ENCODE assay signal across 18 cellular contexts in the genomic region with DNA sequence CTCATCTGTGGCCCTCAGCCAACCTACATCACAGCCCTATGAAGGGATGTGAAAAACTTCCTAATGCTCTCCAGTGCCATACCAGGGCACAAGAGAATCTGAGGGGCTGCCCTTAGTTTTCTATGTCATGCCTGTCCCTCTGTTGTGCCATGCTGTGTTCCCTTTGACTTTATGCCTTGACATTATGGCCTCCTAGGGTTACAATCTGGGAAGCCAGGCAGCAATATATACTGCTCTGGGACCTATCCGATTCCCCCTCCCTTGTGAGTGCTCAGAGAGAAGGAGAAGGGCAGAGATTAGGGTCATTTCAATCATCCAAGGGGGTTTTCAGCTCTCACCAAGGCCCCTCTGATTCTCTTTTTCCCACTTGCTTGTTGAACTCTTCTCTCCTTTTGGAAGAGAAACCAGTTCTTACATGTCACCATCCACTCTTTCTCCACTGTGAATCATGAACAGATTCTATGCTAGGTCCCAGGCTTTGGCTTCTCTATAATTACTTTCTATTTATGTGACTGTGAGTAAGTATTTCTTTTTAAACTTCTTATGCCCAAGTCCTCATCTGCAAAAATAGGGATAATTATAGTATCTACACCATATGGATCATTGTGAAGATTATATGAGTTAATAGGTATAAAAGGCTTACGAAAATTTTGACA. TPM values are rescaled to one million over a fixed set of nuclear protein-coding genes. Genes with fewer than 3 reads are reported as not detected.
"Had no signal": no experiment of that assay in that cellular context is flagged by ENCODE, and none has a peak within 500 bp of the region (broad histone marks: within the 10 kb centered on the region; RNA-seq: fewer than 3 reads in every experiment).

No MANE protein-coding gene starts in this region.

- H3K4me1 Mint-ChIP-seq: activated naive CD8-positive, alpha-beta T cell treated with anti-CD3 and anti-CD28 coated beads, Interleukin-2, amount 50 U/mL, for 24 hours; nephron had no signal

- ATAC-seq: activated CD4-positive, CD25-positive, alpha-beta regulatory T cell treated with anti-CD3 and anti-CD28 coated beads, Interleukin-2, amount 50 U/mL, for 24 hours; activated naive CD8-positive, alpha-beta T cell treated with anti-CD3 and anti-CD28 coated beads, Interleukin-2, amount 50 U/mL, for 24 hours had no signal

- H3K4me3 Mint-ChIP-seq: activated naive CD4-positive, alpha-beta T cell treated with anti-CD3 and anti-CD28 coated beads for 36 hours; activated naive CD8-positive, alpha-beta T cell treated with anti-CD3 and anti-CD28 coated beads, Interleukin-2, amount 50 U/mL, for 24 hours; nephron had no signal

- H3K4me2 ChIP-seq: hepatocyte had no signal

- H2AFZ ChIP-seq: hepatocyte had no signal

- H3K79me2 ChIP-seq: hepatocyte had no signal

- H3K4me1 ChIP-seq: breast epithelium, left lung had no signal

- H3K27ac ChIP-seq: breast epithelium, hepatocyte, left lung had no signal

- H3K27ac Mint-ChIP-seq: activated naive CD4-positive, alpha-beta T cell treated with anti-CD3 and anti-CD28 coated beads for 36 hours; activated naive CD8-positive, alpha-beta T cell treated with anti-CD3 and anti-CD28 coated beads, Interleukin-2, amount 50 U/mL, for 24 hours; activated T-helper 2 cell treated with anti-CD3 and anti-CD28 coated beads, Interferon-gamma antibody, Interleukin-2, Interleukin-4, amounts not matched to agents 10 μg/mL and 5 μg/mL and 100 μg/mL, durations not matched to agents 14 hours and 24 hours and 36 hours; nephron had no signal

- H3K9me3 ChIP-seq: breast epithelium, left lung, thoracic aorta had no signal

- H3K4me3 ChIP-seq: breast epithelium, hepatocyte, left lung, thoracic aorta had no signal

- DNase-seq: activated CD4-positive, alpha-beta T cell treated with anti-CD3 and anti-CD28 coated beads, Interleukin-2, amount 50 U/mL, for 4 hours; activated naive CD4-positive, alpha-beta T cell treated with anti-CD3 and anti-CD28 coated beads for 36 hours; activated naive CD8-positive, alpha-beta T cell treated with anti-CD3 and anti-CD28 coated beads, Interleukin-2, amount 50 U/mL, for 24 hours; aorta; dermis blood vessel endothelial cell; kidney; left lung; mesendoderm; nucleus accumbens; posterior cingulate gyrus had no signal

- H3K36me3 ChIP-seq: breast epithelium, left lung, thoracic aorta had no signal

- H3K9me3 Mint-ChIP-seq: activated naive CD4-positive, alpha-beta T cell treated with anti-CD3 and anti-CD28 coated beads for 36 hours; activated naive CD8-positive, alpha-beta T cell treated with anti-CD3 and anti-CD28 coated beads, Interleukin-2, amount 50 U/mL, for 24 hours; activated T-helper 2 cell treated with anti-CD3 and anti-CD28 coated beads, Interferon-gamma antibody, Interleukin-2, Interleukin-4, amounts not matched to agents 10 μg/mL and 5 μg/mL and 100 μg/mL, durations not matched to agents 14 hours and 24 hours and 36 hours; nephron had no signal

- H3K27me3 ChIP-seq: breast epithelium, hepatocyte, left lung had no signal

RNA-seq across cellular contexts. Expression of gene FRK, which starts 14.2 kb away (rescaled TPM):
- total RNA-seq: activated naive CD4-positive, alpha-beta T cell treated with anti-CD3 and anti-CD28 coated beads for 36 hours had no signal

RNA-seq across cellular contexts. Expression of gene COL10A1, which starts 51.1 kb away (rescaled TPM):
- total RNA-seq: activated naive CD4-positive, alpha-beta T cell treated with anti-CD3 and anti-CD28 coated beads for 36 hours; activated T-helper 2 cell treated with anti-CD3 and anti-CD28 coated beads, Interferon-gamma antibody, Interleukin-2, Interleukin-4, amounts not matched to agents 10 μg/mL and 5 μg/mL and 100 μg/mL, durations not matched to agents 14 hours and 24 hours and 36 hours; dermis blood vessel endothelial cell; epithelial cell of proximal tubule; ureter had no signal
- polyA plus RNA-seq: aorta had no signal
